21 cellular contexts compared by ENCODE assay signal in genomic region chr7:75998038-75998437, GRCh38.
"Had no signal": no experiment of that assay in that cellular context is flagged by ENCODE, and none has a peak within 500 bp of the region (broad histone marks: within the 10 kb centered on the region; RNA-seq: fewer than 3 reads in every experiment).

No MANE protein-coding gene starts in this region.

- H3K4me3 ChIP-seq: MG63, SJSA1, SK-N-MC had no signal

- H3K36me3 ChIP-seq: MG63 had no signal

- H3K9me3 ChIP-seq: MG63, SJSA1 had no signal

- H3K27me3 ChIP-seq: MG63, SJSA1 had no signal

- DNase-seq: Karpas-422, KG1, MG63, NCI-H1092, NCI-H1105 treated with DMSO at 0.1 percent for 48 hours, NCI-H1417 treated with DMSO at 0.1 percent for 48 hours, NCI-H187, NCI-H2029, NCI-H2081 treated with DMSO at 0.1 percent for 48 hours, NCI-H2171, NCI-H226, NCI-H446, NCI-H510A, NCI-H524 treated with DMSO at 0.1 percent for 48 hours, NCI-H69, NCI-H774, Right ventricle myocardium superior, RPMI8226, SIG-M5 had no signal

- H3K27ac ChIP-seq: SJSA1, SK-N-MC had no signal
